In the genomic region with DNA sequence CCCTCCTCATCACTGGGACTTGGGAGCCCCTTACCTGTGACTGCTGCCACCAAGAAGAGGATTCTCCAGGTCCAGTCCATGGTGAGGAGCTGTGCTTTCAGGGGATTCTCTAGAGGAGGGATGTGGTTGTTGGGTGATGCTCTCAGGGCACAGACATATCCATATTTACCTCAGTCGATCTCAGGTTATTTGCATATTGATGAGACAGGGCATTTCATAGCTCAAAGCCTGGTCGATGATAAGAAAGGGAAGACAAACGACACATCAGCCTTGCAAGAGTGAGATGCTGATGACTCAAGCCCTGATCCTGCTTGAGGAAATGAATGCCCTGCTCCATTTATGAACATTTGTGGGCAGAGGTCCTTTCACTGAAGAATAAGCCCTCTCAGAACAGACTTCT, we compare ENCODE assay signal across 14 cellular contexts.
DNase-seq lines count a peak whose midpoint lies in the region; ATAC-seq and TF ChIP-seq lines count a peak whose summit lies in the region.
"Had no signal": no experiment of that assay in that cellular context is flagged by ENCODE, and none has a peak within 500 bp of the region (broad histone marks: within the 10 kb centered on the region; RNA-seq: fewer than 3 reads in every experiment).

No MANE protein-coding gene starts in this region.

- H3K4me1 Mint-ChIP-seq in CD4-positive, CD25-positive, alpha-beta regulatory T cell: peaks cover 12 to 68% (median 54%) of the 10 kb centered on the region in 4 donors
- peaks cover 58% of the 10 kb centered on the region for H3K4me1 Mint-ChIP-seq in activated CD4-positive, alpha-beta memory T cell treated with anti-CD3 and anti-CD28 coated beads, Interleukin-2, amount 10 ng/mL, durations not matched to agents 7 days and 5 days
- H3K4me1 Mint-ChIP-seq in immature natural killer cell: peaks cover 84 to 87% of the 10 kb centered on the region in 2 donors

- H3K9me3 Mint-ChIP-seq in CD4-positive, CD25-positive, alpha-beta regulatory T cell: no peaks in the 10 kb centered on the region
- H3K9me3 Mint-ChIP-seq in activated CD4-positive, alpha-beta memory T cell treated with anti-CD3 and anti-CD28 coated beads, Interleukin-2, amount 10 ng/mL, durations not matched to agents 7 days and 5 days: no peaks in the 10 kb centered on the region
- H3K9me3 Mint-ChIP-seq in immature natural killer cell: peaks cover 0 to 2% (median 0%) of the 10 kb centered on the region in 6 donors
- H3K9me3 Mint-ChIP-seq: activated B cell treated with CpG ODN at 0.5 μM for 24 hours, naive B cell had no signal

- peaks cover 54% of the 10 kb centered on the region for H3K4me1 ChIP-seq in A673 (ENCODE audit: insufficient read depth, low read length, poor library complexity, severe bottlenecking)
- H3K4me1 ChIP-seq in CD4-positive, CD25-positive, alpha-beta regulatory T cell (ENCODE audit: control insufficient read depth, insufficient read depth, low read length, poor library complexity, severe bottlenecking): peaks cover 53% of the 10 kb centered on the region
- no peaks in the 10 kb centered on the region for H3K4me1 ChIP-seq in HAP-1

- no TSS peak for BruUV-seq in A673 (replicated peaks; lab: Mats Ljungman, UMichigan)

- in situ Hi-C loops in HAP-1 (cut with MboI; ENCODE audit: low sequenced_read_pairs): no loop called here

- peaks cover 10% of the 10 kb centered on the region for H3K27me3 Mint-ChIP-seq in CD4-positive, CD25-positive, alpha-beta regulatory T cell
- peaks cover 26% of the 10 kb centered on the region for H3K27me3 Mint-ChIP-seq in activated CD4-positive, alpha-beta memory T cell treated with anti-CD3 and anti-CD28 coated beads, Interleukin-2, amount 10 ng/mL, durations not matched to agents 7 days and 5 days
- H3K27me3 Mint-ChIP-seq in immature natural killer cell (ENCODE audit: low read depth in 3 of 3): peaks cover 0 to 5% (median 5%) of the 10 kb centered on the region in 3 donors

- intact Hi-C loops in A673 (cut with micrococcal nuclease; ENCODE audit: unreplicated experiment): no loop called here

- ATAC-seq in CD4-positive, CD25-positive, alpha-beta regulatory T cell (ENCODE audit: low read depth in 2 of 2): no peak
- ATAC-seq in HG02610 (IDR thresholded peaks at IDR 0.05; ENCODE audit: unreplicated experiment): no peak

- TF ChIP-seq CTCF in A673 (conservative IDR thresholded peaks at IDR 0.05; ENCODE audit: low read depth, low read length): no peak

- CTCF ChIA-PET in A673 (lab: Charles Lee): no interaction called here
- CTCF ChIA-PET in activated CD4-positive, alpha-beta memory T cell treated with anti-CD3 and anti-CD28 coated beads, Interleukin-2, amount 10 ng/mL, durations not matched to agents 7 days and 5 days (lab: Charles Lee): interaction anchor here (0.7 to 6.3 kb wide), 19 partner anchors 11 to 365 kb away, joined by 3 to 40 read pairs (median 4); no protein-coding TSS in a partner anchor

- H3K4me3 ChIP-seq in A673 (ENCODE audit: low read depth, low read length, poor library complexity, severe bottlenecking) (no peak overlapping the region), HAP-1 (no peak overlapping the region)
- H3K4me3 ChIP-seq in CD4-positive, CD25-positive, alpha-beta regulatory T cell (ENCODE audit: low read depth, low read length): peak overlapping the region; percentile 65

- H3K27ac ChIP-seq in A673 (ENCODE audit: low read depth, low read length, poor library complexity, severe bottlenecking): peak overlapping the region; percentile 33
- H3K27ac ChIP-seq in CD4-positive, CD25-positive, alpha-beta regulatory T cell (ENCODE audit: insufficient read depth, low read length, poor library complexity, severe bottlenecking): peak overlapping the region; percentile 60

- H3K9me3 ChIP-seq in A673 (ENCODE audit: low read depth, low read length, poor library complexity, severe bottlenecking) (no peaks in the 10 kb centered on the region), HAP-1 (no peaks in the 10 kb centered on the region)
- no peaks in the 10 kb centered on the region for H3K9me3 ChIP-seq in CD4-positive, CD25-positive, alpha-beta regulatory T cell (ENCODE audit: control insufficient read depth in 2 of 2, low read length in 2 of 2)

- peak overlapping the region; percentile 57 to 93 (median 91) for H3K27ac Mint-ChIP-seq in CD4-positive, CD25-positive, alpha-beta regulatory T cell
- peak overlapping the region; percentile 92 for H3K27ac Mint-ChIP-seq in activated CD4-positive, alpha-beta memory T cell treated with anti-CD3 and anti-CD28 coated beads, Interleukin-2, amount 10 ng/mL, durations not matched to agents 7 days and 5 days
- H3K27ac Mint-ChIP-seq in immature natural killer cell: peak overlapping the region; percentile 92 to 96 (median 94)
- H3K27ac Mint-ChIP-seq: activated B cell treated with CpG ODN at 0.5 μM for 24 hours had no signal

- DNase-seq in A673 (ENCODE audit: low spot score) (no peak), immature natural killer cell (peak in 2 of 3 donors; percentile 50 to 56), HAP-1 (ENCODE audit: low spot score in 2 of 2) (no peak), HCEC 1CT (no peak)
- no peak for DNase-seq in CD4-positive, CD25-positive, alpha-beta regulatory T cell
- no peak for DNase-seq in activated CD4-positive, alpha-beta memory T cell treated with anti-CD3 and anti-CD28 coated beads, Interleukin-2, amount 10 ng/mL, durations not matched to agents 7 days and 5 days
- DNase-seq: activated B cell treated with CpG ODN at 0.5 μM for 24 hours, foreskin fibroblast, hippocampal formation, Kasumi-1, naive B cell, NCI-H69, SHP77 treated with DMSO at 0.1 percent for 48 hours had no signal

- H3K36me3 ChIP-seq in A673 (ENCODE audit: insufficient read depth, low read length, poor library complexity, severe bottlenecking) (no peaks in the 10 kb centered on the region), HAP-1 (replicated peaks) (no peaks in the 10 kb centered on the region)
- H3K36me3 ChIP-seq in CD4-positive, CD25-positive, alpha-beta regulatory T cell (ENCODE audit: control insufficient read depth, insufficient read depth, low read length): no peaks in the 10 kb centered on the region

- POLR2A ChIA-PET in A673 (lab: Charles Lee; ENCODE audit: low non-redundant PET): no interaction called here
- POLR2A ChIA-PET in activated CD4-positive, alpha-beta memory T cell treated with anti-CD3 and anti-CD28 coated beads, Interleukin-2, amount 10 ng/mL, durations not matched to agents 7 days and 5 days (lab: Charles Lee): interaction anchor here (0.8 to 2.1 kb wide), 7 partner anchors 11 to 29 kb away, joined by 3 to 10 read pairs (median 3); no protein-coding TSS in a partner anchor

- H3K4me3 Mint-ChIP-seq in CD4-positive, CD25-positive, alpha-beta regulatory T cell: peak overlapping the region; percentile 80 to 87 (median 83)
- peak overlapping the region; percentile 48 for H3K4me3 Mint-ChIP-seq in activated CD4-positive, alpha-beta memory T cell treated with anti-CD3 and anti-CD28 coated beads, Interleukin-2, amount 10 ng/mL, durations not matched to agents 7 days and 5 days
- H3K4me3 Mint-ChIP-seq in immature natural killer cell: peak overlapping the region; percentile 84 to 90 (median 89)
- H3K4me3 Mint-ChIP-seq: activated B cell treated with CpG ODN at 0.5 μM for 24 hours, naive B cell had no signal

- no peaks in the 10 kb centered on the region for H3K36me3 Mint-ChIP-seq in CD4-positive, CD25-positive, alpha-beta regulatory T cell
- H3K36me3 Mint-ChIP-seq in activated CD4-positive, alpha-beta memory T cell treated with anti-CD3 and anti-CD28 coated beads, Interleukin-2, amount 10 ng/mL, durations not matched to agents 7 days and 5 days (ENCODE audit: low read depth): no peaks in the 10 kb centered on the region
- H3K36me3 Mint-ChIP-seq in immature natural killer cell: peaks cover 0 to 3% (median 0%) of the 10 kb centered on the region in 3 donors
- H3K36me3 Mint-ChIP-seq: naive B cell had no signal

- no peaks in the 10 kb centered on the region for H3K27me3 ChIP-seq in A673 (replicated peaks; ENCODE audit: insufficient read depth, low read depth, low read length, poor library complexity)
- H3K27me3 ChIP-seq in CD4-positive, CD25-positive, alpha-beta regulatory T cell (ENCODE audit: control insufficient read depth, insufficient read depth, low read length): no peaks in the 10 kb centered on the region
- H3K27me3 ChIP-seq in HAP-1 (ENCODE audit: low read depth): no peaks in the 10 kb centered on the region

Comparison
In these comparisons a context has a peak if more than half of its experiments do, and no peak if none do; other contexts are left out.
1. DNase-seq: peak in immature natural killer cell (2 of 3); none in A673 (single experiment), CD4-positive, CD25-positive, alpha-beta regulatory T cell (0 of 3), activated CD4-positive, alpha-beta memory T cell treated with anti-CD3 and anti-CD28 coated beads, Interleukin-2, amount 10 ng/mL, durations not matched to agents 7 days and 5 days (single experiment), HAP-1 (0 of 2) and HCEC 1CT (single experiment).
2. Peak in every context shown above with its lines, with median percentiles within 50 percentile points of each other: H3K27ac Mint-ChIP-seq and H3K4me3 Mint-ChIP-seq.